22 cellular contexts compared by ENCODE assay signal in the genomic region with DNA sequence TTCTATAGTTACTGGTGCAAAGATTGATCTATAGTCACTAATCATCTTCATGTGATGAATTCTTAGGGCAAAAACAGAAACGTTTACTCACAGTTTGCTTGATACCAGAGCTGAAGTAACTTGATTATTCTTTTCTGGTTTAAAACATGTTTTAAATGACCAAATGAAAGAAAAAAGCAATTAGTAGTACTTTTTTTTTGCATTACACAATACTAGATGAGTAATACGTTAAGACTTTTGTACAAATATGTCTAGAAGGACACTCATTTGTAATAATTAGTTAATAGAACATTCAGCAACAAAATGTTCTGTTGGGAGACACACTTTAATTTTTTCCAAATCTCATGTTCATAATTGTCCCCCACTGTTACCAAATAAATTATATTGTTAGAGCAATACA.
DNase-seq lines count a peak whose midpoint lies in the region; ATAC-seq, FAIRE-seq and TF ChIP-seq lines count a peak whose summit lies in the region.
"Had no signal": no experiment of that assay in that cellular context is flagged by ENCODE, and none has a peak within 500 bp of the region (broad histone marks: within the 10 kb centered on the region; RNA-seq: fewer than 3 reads in every experiment).

No MANE protein-coding gene starts in this region.

- no peak for TF ChIP-seq CTCF in RWPE1 (conservative IDR thresholded peaks at IDR 0.05; ENCODE audit: low read depth)
- no peak for TF ChIP-seq CTCF in mammary epithelial cell (conservative IDR thresholded peaks at IDR 0.05 in 1 of 2, IDR thresholded peaks at IDR 0.05 in 1 of 2; ENCODE audit: extremely low read depth in 1 of 2, insufficient read depth in 1 of 2, low read depth in 1 of 2, low read length in 2 of 2)

- H4K20me1 ChIP-seq in mammary epithelial cell (ENCODE audit: insufficient read depth, low read length): no peaks in the 10 kb centered on the region
- H4K20me1 ChIP-seq: BLaER1 treated with 17β-estradiol and CSF1 and Interleukin-3, amounts not matched to agents 10 nM and 100 nM had no signal

- CTCF ChIA-PET in RWPE1 (lab: Yijun Ruan, JAX): no interaction called here
- CTCF ChIA-PET in mammary epithelial cell (lab: Charles Lee; ENCODE audit: low non-redundant PET): no interaction called here

- 55% methylated on average over 2 of the region's 2 CpGs for WGBS in mammary epithelial cell (ENCODE audit: low coverage, missing lambda C conversion rate)

- POLR2A ChIA-PET in RWPE1 (lab: Yijun Ruan, JAX; ENCODE audit: low non-redundant PET): no interaction called here

- in situ Hi-C loops in mammary epithelial cell (cut with MboI; ENCODE audit: low sequenced_read_pairs in 2 of 2): no loop called here

- H3K4me2 ChIP-seq in mammary epithelial cell (ENCODE audit: insufficient read depth, low read depth, low read length): peak overlapping the region; percentile 48
- H3K4me2 ChIP-seq: A549; BLaER1 treated with 17β-estradiol and CSF1 and Interleukin-3, amounts not matched to agents 10 nM and 100 nM had no signal

- H3K27me3 ChIP-seq in mammary epithelial cell (ENCODE audit: insufficient read depth, low read length): no peaks in the 10 kb centered on the region
- H3K27me3 ChIP-seq: BLaER1 treated with 17β-estradiol and CSF1 and Interleukin-3, amounts not matched to agents 10 nM and 100 nM had no signal

- no peaks in the 10 kb centered on the region for H3K79me2 ChIP-seq in mammary epithelial cell (ENCODE audit: insufficient read depth, low read length)

- FAIRE-seq in frontal cortex (lab: Jason Lieb, UNC): peak; percentile 54
- FAIRE-seq: A549, D721Med, GM19239 had no signal

- no peak overlapping the region for H3K9ac ChIP-seq in mammary epithelial cell (ENCODE audit: insufficient read depth, low read length)
- H3K9ac ChIP-seq: BLaER1 treated with 17β-estradiol and CSF1 and Interleukin-3, amounts not matched to agents 10 nM and 100 nM had no signal

- no peak overlapping the region for H3K4me3 ChIP-seq in mammary epithelial cell (replicated peaks in 1 of 3; ENCODE audit: insufficient read depth in 1 of 3, low read depth in 2 of 3, low read length in 3 of 3)
- H3K4me3 ChIP-seq: A549; BLaER1 treated with 17β-estradiol and CSF1 and Interleukin-3, amounts not matched to agents 10 nM and 100 nM had no signal

- dilution Hi-C loops in mammary epithelial cell (cut with HindIII; ENCODE audit: low sequenced_read_pairs): no loop called here

- no TSS peak for BruUV-seq in mammary epithelial cell (replicated peaks; lab: Mats Ljungman, UMichigan)

- H3K27ac ChIP-seq in RWPE1: no peak overlapping the region
- H3K27ac ChIP-seq in mammary epithelial cell (ENCODE audit: insufficient read depth, low read depth, low read length): no peak overlapping the region
- H3K27ac ChIP-seq: A549; BLaER1 treated with 17β-estradiol and CSF1 and Interleukin-3, amounts not matched to agents 10 nM and 100 nM had no signal

- H3K36me3 ChIP-seq in mammary epithelial cell (ENCODE audit: insufficient read depth, low read length): no peaks in the 10 kb centered on the region
- H3K36me3 ChIP-seq: BLaER1 treated with 17β-estradiol and CSF1 and Interleukin-3, amounts not matched to agents 10 nM and 100 nM had no signal

- H3K4me1 ChIP-seq in mammary epithelial cell (ENCODE audit: insufficient read depth, low read length): peaks cover 19% of the 10 kb centered on the region
- H3K4me1 ChIP-seq: BLaER1 treated with 17β-estradiol and CSF1 and Interleukin-3, amounts not matched to agents 10 nM and 100 nM had no signal

- peak; percentile 6 for DNase-seq in RWPE1 (ENCODE audit: low spot score)
- DNase-seq in mammary epithelial cell: no peak
- DNase-seq in frontal cortex (ENCODE audit: low spot score in 2 of 2): no peak
- DNase-seq in renal cortical epithelial cell (ENCODE audit: low read depth): peak; percentile 76
- DNase-seq in activated naive CD4-positive, alpha-beta T cell treated with anti-CD3 and anti-CD28 coated beads, Interleukin-2, amount 50 U/mL, for 16 hours: no peak
- no peak for DNase-seq in posterior cingulate gyrus
- DNase-seq: AML-193; CD4-positive, alpha-beta T cell; IMR-90; KG1; MM.1S; NCI-H2029; NCI-H446 treated with DMSO at 0.1 percent for 48 hours; NCI-H526; NCI-H82; NK-92 treated with Interleukin-12 subunit alpha and Interleukin-12 subunit beta, amount 100 ng/mL, for 24 hours; SHP77 treated with DMSO at 0.1 percent for 48 hours had no signal

- no peak for ATAC-seq in HG03108 (IDR thresholded peaks at IDR 0.05; ENCODE audit: unreplicated experiment)
- ATAC-seq: A549 had no signal

- no peak overlapping the region for H2AFZ ChIP-seq in mammary epithelial cell (ENCODE audit: low read depth, low read length)

- H3K9me3 ChIP-seq in mammary epithelial cell (replicated peaks; ENCODE audit: insufficient read depth, low read length): no peaks in the 10 kb centered on the region
- H3K9me3 ChIP-seq: A549; BLaER1 treated with 17β-estradiol and CSF1 and Interleukin-3, amounts not matched to agents 10 nM and 100 nM had no signal

- intact Hi-C loops in mammary epithelial cell (cut with micrococcal nuclease): loop anchor here (5.0 kb wide), 1 partner anchor 268 kb away; no protein-coding TSS in a partner anchor
- intact Hi-C loops in posterior cingulate gyrus (cut with DNase I): no loop called here

Comparison
In these comparisons a context has a peak if more than half of its experiments do, and no peak if none do; other contexts are left out.
1. DNase-seq: peak in RWPE1 (single experiment) and renal cortical epithelial cell (single experiment); none in mammary epithelial cell (single experiment), frontal cortex (0 of 2), activated naive CD4-positive, alpha-beta T cell treated with anti-CD3 and anti-CD28 coated beads, Interleukin-2, amount 50 U/mL, for 16 hours (single experiment) and posterior cingulate gyrus (0 of 10).